ENCODE assay signal across 6 cellular contexts in genomic region chr11:64359712-64360402, GRCh38. TPM values are rescaled to one million over a fixed set of nuclear protein-coding genes. Genes with fewer than 3 reads are reported as not detected.
A peak's percentile ranks its signal among the peaks of the same experiment; 100 is the strongest.
DNase-seq lines count a peak whose midpoint lies in the region; ATAC-seq lines count a peak whose summit lies in the region.

No MANE protein-coding gene starts in this region.

- peak overlapping the region; percentile 84 to 95 (median 92) for H3K4me3 Mint-ChIP-seq in naive B cell

- ATAC-seq in naive B cell (ENCODE audit: low read depth in 2 of 2) (peak; percentile 39), HG02798 (IDR thresholded peaks at IDR 0.05; ENCODE audit: poor library complexity, unreplicated experiment) (no peak)

- peaks cover 41 to 46% (median 41%) of the 10 kb centered on the region in 3 donors for H3K4me1 Mint-ChIP-seq in naive B cell

- H3K27me3 Mint-ChIP-seq in naive B cell: no peaks in the 10 kb centered on the region

- peaks cover 5 to 7% of the 10 kb centered on the region in 2 donors for H3K36me3 Mint-ChIP-seq in naive B cell

- H3K9me3 Mint-ChIP-seq in naive B cell: no peaks in the 10 kb centered on the region

- peak overlapping the region in 5 of 6 donors; percentile 43 to 93 (median 85) for H3K27ac Mint-ChIP-seq in naive B cell

- DNase-seq in NCI-H2227 (lab: John Stamatoyannopoulos, UW; ENCODE audit: unreplicated experiment) (peak; percentile 46), NCI-H2227 treated with DMSO at 0.1 percent for 48 hours (lab: John Stamatoyannopoulos, UW) (no peak), astrocyte of the hippocampus (ENCODE audit: low read depth, low spot score) (peak; percentile 34), naive B cell (no peak), NCI-H1930 (lab: John Stamatoyannopoulos, UW) (no peak)

RNA-seq across cellular contexts. Expression of gene RPS6KA4, which starts 0.9 kb away (rescaled TPM):
- polyA plus RNA-seq in naive B cell (ENCODE audit: low read depth in 6 of 6): 1 to 10 TPM; 1.1 to 8.3 (median 4.8) TPM

RNA-seq across cellular contexts. Expression of gene CCDC88B, which starts 19.9 kb away (rescaled TPM):
- polyA plus RNA-seq in naive B cell (ENCODE audit: low read depth in 6 of 6): 10 to 100 TPM in 5 of 6 donors, 1 to 10 TPM in 1; 9.3 to 73.0 (median 19.4) TPM

RNA-seq across cellular contexts. Expression of gene PRDX5, which starts 41.9 kb away (rescaled TPM):
- 100 to 1,000 TPM; 229 to 385 (median 248) TPM for polyA plus RNA-seq in naive B cell (ENCODE audit: low read depth in 6 of 6)

RNA-seq across cellular contexts. Expression of gene TRMT112, which starts 42.5 kb away (rescaled TPM):
- polyA plus RNA-seq in naive B cell (ENCODE audit: low read depth in 6 of 6): 100 to 1,000 TPM; 445 to 606 (median 521) TPM

RNA-seq across cellular contexts. Expression of gene ESRRA, which starts 54.5 kb away (rescaled TPM):
- 1 to 10 TPM; 3.4 to 8.5 (median 6.5) TPM for polyA plus RNA-seq in naive B cell (ENCODE audit: low read depth in 6 of 6)

Comparison
In these comparisons a context has a peak if more than half of its experiments do, and no peak if none do; other contexts are left out.
1. DNase-seq: peak in NCI-H2227 (single experiment) and astrocyte of the hippocampus (single experiment); none in NCI-H2227 treated with DMSO at 0.1 percent for 48 hours (single experiment), naive B cell (single experiment) and NCI-H1930 (0 of 2).